In the genomic region with DNA sequence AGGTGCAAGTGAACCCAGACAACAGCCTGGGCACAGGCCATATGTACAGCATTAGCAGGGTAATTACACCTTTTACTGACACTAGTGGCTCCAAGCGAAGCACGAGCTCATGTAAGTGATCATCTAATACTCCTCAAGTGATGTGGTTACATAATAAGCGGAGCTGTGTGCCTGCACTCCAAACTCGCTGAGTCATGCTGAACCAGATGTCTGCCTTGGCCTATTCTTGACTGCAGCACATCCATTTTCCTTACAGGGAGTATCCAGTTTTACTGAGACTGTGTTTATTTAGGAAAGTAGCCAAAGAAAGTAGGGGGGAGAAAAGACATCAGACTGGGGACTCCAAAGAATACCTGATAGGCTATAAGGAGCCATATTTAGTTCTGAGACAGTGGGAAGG, we compare ENCODE assay signal across 15 cellular contexts.
DNase-seq lines count a peak whose midpoint lies in the region; ATAC-seq and TF ChIP-seq lines count a peak whose summit lies in the region.
"Had no signal": no experiment of that assay in that cellular context is flagged by ENCODE, and none has a peak within 500 bp of the region (broad histone marks: within the 10 kb centered on the region; RNA-seq: fewer than 3 reads in every experiment).

No MANE protein-coding gene starts in this region.

- H3K9me2 ChIP-seq in SK-N-SH: no peaks in the 10 kb centered on the region

- CTCF ChIA-PET in SK-N-SH (lab: Yijun Ruan, JAX): no interaction called here

- no peak overlapping the region for H3K4me2 ChIP-seq in SK-N-SH
- H3K4me2 ChIP-seq: KMS-11 had no signal

- DNase-seq in DMS53 treated with DMSO at 0.1 percent for 48 hours (lab: John Stamatoyannopoulos, UW; ENCODE audit: unreplicated experiment) (peak; percentile 17), SK-N-SH (no peak), iPS DF 19.7 (ENCODE audit: low read depth, low spot score) (peak; percentile 2), GM13976 (ENCODE audit: low spot score) (no peak)
- DNase-seq in Jurkat, Clone E6-1 (ENCODE audit: low read depth, low spot score): peak; percentile 1
- DNase-seq: activated naive CD4-positive, alpha-beta T cell; CD4-positive, alpha-beta memory T cell; lower lobe of right lung; small intestine had no signal

- no peaks in the 10 kb centered on the region for H3K9me3 ChIP-seq in SK-N-SH
- H3K9me3 ChIP-seq: lower lobe of right lung, neutrophil, SJSA1 had no signal

- TF ChIP-seq EP300 in SK-N-SH (IDR thresholded peaks at IDR 0.05; ENCODE audit: borderline replicate concordance in 1 of 2, low read depth in 1 of 2, low read length in 1 of 2): no peak

- no peak overlapping the region for H2AFZ ChIP-seq in SK-N-SH (ENCODE audit: low read depth)

- no peaks in the 10 kb centered on the region for H4K20me1 ChIP-seq in SK-N-SH (ENCODE audit: insufficient read depth)

- no peak overlapping the region for H3K4me3 ChIP-seq in Jurkat, Clone E6-1 (ENCODE audit: low read length)
- no peak overlapping the region for H3K4me3 ChIP-seq in SK-N-SH (ENCODE audit: low read depth in 2 of 2, low read length in 1 of 2)
- H3K4me3 ChIP-seq: lower lobe of right lung, SJSA1 had no signal

- POLR2A ChIA-PET in SK-N-SH (lab: Yijun Ruan, JAX): no interaction called here

- no peaks in the 10 kb centered on the region for H3K79me2 ChIP-seq in SK-N-SH (ENCODE audit: insufficient read depth)

- in situ Hi-C loops in GM13976 (cut with MboI; ENCODE audit: low sequenced_read_pairs, unreplicated experiment): no loop called here

- H3F3A ChIP-seq in SK-N-SH (replicated peaks; ENCODE audit: insufficient read depth): no peaks in the 10 kb centered on the region

- no peak for ATAC-seq in HG03159 (IDR thresholded peaks at IDR 0.05; ENCODE audit: unreplicated experiment)
- ATAC-seq in HG03045 (IDR thresholded peaks at IDR 0.05; ENCODE audit: unreplicated experiment): no peak
- ATAC-seq: lower lobe of right lung had no signal

- H3K36me3 ChIP-seq in SK-N-SH (replicated peaks in 1 of 2; ENCODE audit: control insufficient read depth in 1 of 2, insufficient read depth in 2 of 2, low read length in 1 of 2): no peaks in the 10 kb centered on the region
- H3K36me3 ChIP-seq: lower lobe of right lung, neutrophil, SJSA1 had no signal

- WGBS in SK-N-SH (ENCODE audit: low lambda C conversion rate): 45% methylated on average over 4 of the region's 4 CpGs

- H3K9ac ChIP-seq in SK-N-SH: no peak overlapping the region
- H3K9ac ChIP-seq: KMS-11 had no signal

- no peak overlapping the region for H3K27ac ChIP-seq in SK-N-SH (ENCODE audit: low read depth in 2 of 2, low read length in 1 of 2)
- H3K27ac ChIP-seq: KMS-11, lower lobe of right lung, neutrophil, SJSA1, VCaP had no signal

- TF ChIP-seq CTCF in SK-N-SH (IDR thresholded peaks at IDR 0.05): no peak
- no peak for TF ChIP-seq CTCF in GM13976 (IDR thresholded peaks at IDR 0.05; ENCODE audit: borderline replicate concordance, control extremely low read depth, extremely low read depth, insufficient read depth, missing control alignments)

- no peaks in the 10 kb centered on the region for H3K27me3 ChIP-seq in SK-N-SH (ENCODE audit: insufficient read depth)
- H3K27me3 ChIP-seq: neutrophil, SJSA1 had no signal

- TF ChIP-seq RAD21 in SK-N-SH (IDR thresholded peaks at IDR 0.05; ENCODE audit: low read length): no peak

- H3K4me1 ChIP-seq in SK-N-SH (ENCODE audit: control insufficient read depth in 1 of 2, insufficient read depth in 2 of 2, low read depth in 1 of 2, low read length in 1 of 2): no peaks in the 10 kb centered on the region
- H3K4me1 ChIP-seq: lower lobe of right lung, SJSA1 had no signal

TF ChIP-seq in SK-N-SH, 30 proteins besides CTCF, POLR2A, EP300 and RAD21:
- TF ChIP-seq SIN3A (IDR thresholded peaks at IDR 0.05; ENCODE audit: borderline replicate concordance, low read depth, low read length): no peak
- TF ChIP-seq FOXM1 (IDR thresholded peaks at IDR 0.05; ENCODE audit: low read depth): no peak
- TF ChIP-seq GATA2 (CRISPR knock-in tag; IDR thresholded peaks at IDR 0.05): no peak
- peak; percentile 33; the same call in 1 of the 2 replicates for TF ChIP-seq NFIC (IDR thresholded peaks at IDR 0.05; ENCODE audit: borderline replicate concordance)
- peak; percentile 42; the same call in 1 of the 2 replicates for TF ChIP-seq TCF12 (IDR thresholded peaks at IDR 0.05)
- TF ChIP-seq CHD2 (IDR thresholded peaks at IDR 0.05; ENCODE audit: low read length, partially characterized antibody): no peak

Comparison
In these comparisons a context has a peak if more than half of its experiments do, and no peak if none do; other contexts are left out.
1. DNase-seq: peak in DMS53 treated with DMSO at 0.1 percent for 48 hours (single experiment), Jurkat, Clone E6-1 (single experiment) and iPS DF 19.7 (single experiment); none in SK-N-SH (single experiment) and GM13976 (single experiment).